Comparison of ENCODE assay signal across 1 cellular context in the genomic region with DNA sequence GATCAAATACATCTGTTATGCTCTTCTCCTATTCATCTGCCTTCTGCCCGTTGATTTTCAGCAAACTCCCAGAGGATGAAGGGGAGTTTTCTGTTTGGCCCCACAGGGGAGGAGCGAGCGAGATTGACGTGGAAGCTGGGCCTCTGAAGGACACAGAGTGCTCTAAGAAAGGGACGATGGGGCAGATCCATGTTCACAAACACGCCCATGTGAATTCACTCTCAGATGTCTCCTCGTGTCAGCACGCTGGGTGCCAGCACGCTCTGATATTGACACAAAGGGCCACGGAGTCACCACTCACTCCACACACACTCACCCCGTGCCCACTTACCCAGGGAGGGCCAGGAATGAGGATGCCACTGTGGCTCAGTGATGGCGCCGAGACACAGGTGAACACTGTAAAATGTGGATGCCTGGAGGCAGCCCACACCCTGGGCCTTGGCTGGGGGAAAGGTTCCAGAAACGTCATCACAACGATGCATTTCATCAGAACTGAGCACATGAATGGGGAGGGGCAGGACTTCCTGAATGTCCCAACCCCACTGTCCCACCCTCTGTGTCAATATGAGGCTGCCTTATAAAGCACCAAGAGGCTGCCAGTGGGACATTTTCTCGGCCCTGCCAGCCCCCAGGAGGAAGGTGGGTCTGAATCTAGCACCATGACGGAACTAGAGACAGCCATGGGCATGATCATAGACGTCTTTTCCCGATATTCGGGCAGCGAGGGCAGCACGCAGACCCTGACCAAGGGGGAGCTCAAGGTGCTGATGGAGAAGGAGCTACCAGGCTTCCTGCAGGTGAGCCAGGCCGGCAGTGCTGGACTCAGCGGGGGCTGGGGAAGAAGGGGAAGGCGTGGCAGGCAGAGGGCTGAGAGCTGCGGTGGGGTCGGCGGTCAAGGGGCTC.
TF ChIP-seq lines count a peak whose summit lies in the region.

Gene S100P, plus strand, starts transcription at position 605 of the 903 bp plus-strand sequence. Its CDS starts 55 bp downstream, at position 660.

TF ChIP-seq in IMR-90, 13 proteins besides CTCF, POLR2A, EP300 and RAD21:
- TF ChIP-seq, protein P1, sequence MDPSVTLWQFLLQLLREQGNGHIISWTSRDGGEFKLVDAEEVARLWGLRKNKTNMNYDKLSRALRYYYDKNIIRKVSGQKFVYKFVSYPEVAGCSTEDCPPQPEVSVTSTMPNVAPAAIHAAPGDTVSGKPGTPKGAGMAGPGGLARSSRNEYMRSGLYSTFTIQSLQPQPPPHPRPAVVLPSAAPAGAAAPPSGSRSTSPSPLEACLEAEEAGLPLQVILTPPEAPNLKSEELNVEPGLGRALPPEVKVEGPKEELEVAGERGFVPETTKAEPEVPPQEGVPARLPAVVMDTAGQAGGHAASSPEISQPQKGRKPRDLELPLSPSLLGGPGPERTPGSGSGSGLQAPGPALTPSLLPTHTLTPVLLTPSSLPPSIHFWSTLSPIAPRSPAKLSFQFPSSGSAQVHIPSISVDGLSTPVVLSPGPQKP (IDR thresholded peaks at IDR 0.05; ENCODE audit: borderline replicate concordance, low read depth, low read length), result no peak
- TF ChIP-seq RFX5 (IDR thresholded peaks at IDR 0.05; ENCODE audit: low read depth, low read length) (no peak), NFE2L2 (IDR thresholded peaks at IDR 0.05; ENCODE audit: low read depth, low read length) (no peak), CHD1 (IDR thresholded peaks at IDR 0.05; ENCODE audit: low read depth, low read length) (no peak), RCOR1 (IDR thresholded peaks at IDR 0.05; ENCODE audit: insufficient replicate concordance, low read length) (no peak), MAFK (IDR thresholded peaks at IDR 0.05; ENCODE audit: low read depth, low read length) (no peak), BHLHE40 (IDR thresholded peaks at IDR 0.05; ENCODE audit: low read depth, low read length) (no peak), MAZ (IDR thresholded peaks at IDR 0.05; ENCODE audit: borderline replicate concordance, low read depth, low read length) (no peak), SMC3 (IDR thresholded peaks at IDR 0.05; ENCODE audit: low read depth, low read length) (no peak), FOS (IDR thresholded peaks at IDR 0.05; ENCODE audit: low read depth, low read length) (no peak), MXI1 (IDR thresholded peaks at IDR 0.05; ENCODE audit: borderline replicate concordance, low read depth, low read length) (no peak), CEBPB (IDR thresholded peaks at IDR 0.05; ENCODE audit: low read depth, low read length) (no peak)
- TF ChIP-seq, protein P2, sequence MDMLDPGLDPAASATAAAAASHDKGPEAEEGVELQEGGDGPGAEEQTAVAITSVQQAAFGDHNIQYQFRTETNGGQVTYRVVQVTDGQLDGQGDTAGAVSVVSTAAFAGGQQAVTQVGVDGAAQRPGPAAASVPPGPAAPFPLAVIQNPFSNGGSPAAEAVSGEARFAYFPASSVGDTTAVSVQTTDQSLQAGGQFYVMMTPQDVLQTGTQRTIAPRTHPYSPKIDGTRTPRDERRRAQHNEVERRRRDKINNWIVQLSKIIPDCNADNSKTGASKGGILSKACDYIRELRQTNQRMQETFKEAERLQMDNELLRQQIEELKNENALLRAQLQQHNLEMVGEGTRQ (IDR thresholded peaks at IDR 0.05; ENCODE audit: low read depth, low read length), result no peak
TF ChIP-seq in IMR-90: peak in this region for 0.
